1 cellular context compared by ENCODE assay signal in the genomic region with DNA sequence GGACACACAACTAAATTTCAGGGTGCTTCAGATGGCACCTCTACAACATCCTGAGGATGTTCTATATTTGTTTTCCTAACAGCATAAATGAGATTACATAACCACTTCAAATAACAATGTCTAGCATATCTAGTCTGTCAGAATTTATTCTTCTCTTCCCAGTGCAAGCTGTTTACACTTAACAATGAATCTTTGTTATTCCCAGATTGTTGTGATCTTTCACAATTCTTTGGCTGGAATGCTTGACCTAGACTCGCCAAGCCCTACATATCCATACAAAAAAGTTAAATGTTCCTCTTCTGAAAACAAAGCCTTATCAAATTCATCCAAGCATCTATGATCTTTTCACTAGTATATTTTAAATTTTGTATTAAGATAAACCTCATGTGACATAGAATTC.
TF ChIP-seq lines count a peak whose summit lies in the region.

No MANE protein-coding gene starts in this region.

TF ChIP-seq in HepG2, 621 proteins besides CTCF, POLR2A, EP300 and RAD21 (continued from another document):
- TF ChIP-seq, protein P1, sequence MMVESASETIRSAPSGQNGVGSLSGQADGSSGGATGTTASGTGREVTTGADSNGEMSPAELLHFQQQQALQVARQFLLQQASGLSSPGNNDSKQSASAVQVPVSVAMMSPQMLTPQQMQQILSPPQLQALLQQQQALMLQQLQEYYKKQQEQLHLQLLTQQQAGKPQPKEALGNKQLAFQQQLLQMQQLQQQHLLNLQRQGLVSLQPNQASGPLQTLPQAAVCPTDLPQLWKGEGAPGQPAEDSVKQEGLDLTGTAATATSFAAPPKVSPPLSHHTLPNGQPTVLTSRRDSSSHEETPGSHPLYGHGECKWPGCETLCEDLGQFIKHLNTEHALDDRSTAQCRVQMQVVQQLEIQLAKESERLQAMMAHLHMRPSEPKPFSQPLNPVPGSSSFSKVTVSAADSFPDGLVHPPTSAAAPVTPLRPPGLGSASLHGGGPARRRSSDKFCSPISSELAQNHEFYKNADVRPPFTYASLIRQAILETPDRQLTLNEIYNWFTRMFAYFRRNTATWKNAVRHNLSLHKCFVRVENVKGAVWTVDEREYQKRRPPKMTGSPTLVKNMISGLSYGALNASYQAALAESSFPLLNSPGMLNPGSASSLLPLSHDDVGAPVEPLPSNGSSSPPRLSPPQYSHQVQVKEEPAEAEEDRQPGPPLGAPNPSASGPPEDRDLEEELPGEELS (CRISPR knock-in tag; IDR thresholded peaks at IDR 0.05), result no peak
- TF ChIP-seq, protein P2, sequence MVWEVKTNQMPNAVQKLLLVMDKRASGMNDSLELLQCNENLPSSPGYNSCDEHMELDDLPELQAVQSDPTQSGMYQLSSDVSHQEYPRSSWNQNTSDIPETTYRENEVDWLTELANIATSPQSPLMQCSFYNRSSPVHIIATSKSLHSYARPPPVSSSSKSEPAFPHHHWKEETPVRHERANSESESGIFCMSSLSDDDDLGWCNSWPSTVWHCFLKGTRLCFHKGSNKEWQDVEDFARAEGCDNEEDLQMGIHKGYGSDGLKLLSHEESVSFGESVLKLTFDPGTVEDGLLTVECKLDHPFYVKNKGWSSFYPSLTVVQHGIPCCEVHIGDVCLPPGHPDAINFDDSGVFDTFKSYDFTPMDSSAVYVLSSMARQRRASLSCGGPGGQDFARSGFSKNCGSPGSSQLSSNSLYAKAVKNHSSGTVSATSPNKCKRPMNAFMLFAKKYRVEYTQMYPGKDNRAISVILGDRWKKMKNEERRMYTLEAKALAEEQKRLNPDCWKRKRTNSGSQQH (CRISPR knock-in tag; IDR thresholded peaks at IDR 0.05; ENCODE audit: low read depth), result no peak
- TF ChIP-seq LCORL (IDR thresholded peaks at IDR 0.05) (no peak), LCORL (CRISPR knock-in tag; IDR thresholded peaks at IDR 0.05) (no peak), HDAC1 (CRISPR knock-in tag; IDR thresholded peaks at IDR 0.05) (no peak), HMG20B (CRISPR knock-in tag; conservative IDR thresholded peaks at IDR 0.05) (no peak), FOXC1 (CRISPR knock-in tag; IDR thresholded peaks at IDR 0.05; ENCODE audit: borderline replicate concordance) (no peak), HIVEP1 (CRISPR knock-in tag; IDR thresholded peaks at IDR 0.05) (no peak), ZKSCAN1 (IDR thresholded peaks at IDR 0.05; ENCODE audit: low read length) (no peak), SOX6 (IDR thresholded peaks at IDR 0.05) (no peak), SOX6 (CRISPR knock-in tag; IDR thresholded peaks at IDR 0.05) (peak; percentile 47; the same call in 1 of the 2 replicates), FOXA3 (CRISPR knock-in tag; IDR thresholded peaks at IDR 0.05) (peak; percentile 35; the same call in 1 of the 2 replicates), RAD51 (IDR thresholded peaks at IDR 0.05; ENCODE audit: borderline replicate concordance) (no peak), SOX13 (IDR thresholded peaks at IDR 0.05) (0 out of 2 replicates have a peak, but pooled peaks have one; percentile 14), SOX13 (CRISPR knock-in tag; conservative IDR thresholded peaks at IDR 0.05 in 1 of 2, IDR thresholded peaks at IDR 0.05 in 1 of 2) (peak in 1 of 2 experiments; percentile 88; a peak in 2 of 4 replicates)
- TF ChIP-seq, protein P3, sequence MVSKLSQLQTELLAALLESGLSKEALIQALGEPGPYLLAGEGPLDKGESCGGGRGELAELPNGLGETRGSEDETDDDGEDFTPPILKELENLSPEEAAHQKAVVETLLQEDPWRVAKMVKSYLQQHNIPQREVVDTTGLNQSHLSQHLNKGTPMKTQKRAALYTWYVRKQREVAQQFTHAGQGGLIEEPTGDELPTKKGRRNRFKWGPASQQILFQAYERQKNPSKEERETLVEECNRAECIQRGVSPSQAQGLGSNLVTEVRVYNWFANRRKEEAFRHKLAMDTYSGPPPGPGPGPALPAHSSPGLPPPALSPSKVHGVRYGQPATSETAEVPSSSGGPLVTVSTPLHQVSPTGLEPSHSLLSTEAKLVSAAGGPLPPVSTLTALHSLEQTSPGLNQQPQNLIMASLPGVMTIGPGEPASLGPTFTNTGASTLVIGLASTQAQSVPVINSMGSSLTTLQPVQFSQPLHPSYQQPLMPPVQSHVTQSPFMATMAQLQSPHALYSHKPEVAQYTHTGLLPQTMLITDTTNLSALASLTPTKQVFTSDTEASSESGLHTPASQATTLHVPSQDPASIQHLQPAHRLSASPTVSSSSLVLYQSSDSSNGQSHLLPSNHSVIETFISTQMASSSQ (IDR thresholded peaks at IDR 0.05; ENCODE audit: low read depth), result no peak
- TF ChIP-seq, protein P3 (CRISPR knock-in tag; IDR thresholded peaks at IDR 0.05; ENCODE audit: borderline replicate concordance), result no peak
- TF ChIP-seq, protein P4, sequence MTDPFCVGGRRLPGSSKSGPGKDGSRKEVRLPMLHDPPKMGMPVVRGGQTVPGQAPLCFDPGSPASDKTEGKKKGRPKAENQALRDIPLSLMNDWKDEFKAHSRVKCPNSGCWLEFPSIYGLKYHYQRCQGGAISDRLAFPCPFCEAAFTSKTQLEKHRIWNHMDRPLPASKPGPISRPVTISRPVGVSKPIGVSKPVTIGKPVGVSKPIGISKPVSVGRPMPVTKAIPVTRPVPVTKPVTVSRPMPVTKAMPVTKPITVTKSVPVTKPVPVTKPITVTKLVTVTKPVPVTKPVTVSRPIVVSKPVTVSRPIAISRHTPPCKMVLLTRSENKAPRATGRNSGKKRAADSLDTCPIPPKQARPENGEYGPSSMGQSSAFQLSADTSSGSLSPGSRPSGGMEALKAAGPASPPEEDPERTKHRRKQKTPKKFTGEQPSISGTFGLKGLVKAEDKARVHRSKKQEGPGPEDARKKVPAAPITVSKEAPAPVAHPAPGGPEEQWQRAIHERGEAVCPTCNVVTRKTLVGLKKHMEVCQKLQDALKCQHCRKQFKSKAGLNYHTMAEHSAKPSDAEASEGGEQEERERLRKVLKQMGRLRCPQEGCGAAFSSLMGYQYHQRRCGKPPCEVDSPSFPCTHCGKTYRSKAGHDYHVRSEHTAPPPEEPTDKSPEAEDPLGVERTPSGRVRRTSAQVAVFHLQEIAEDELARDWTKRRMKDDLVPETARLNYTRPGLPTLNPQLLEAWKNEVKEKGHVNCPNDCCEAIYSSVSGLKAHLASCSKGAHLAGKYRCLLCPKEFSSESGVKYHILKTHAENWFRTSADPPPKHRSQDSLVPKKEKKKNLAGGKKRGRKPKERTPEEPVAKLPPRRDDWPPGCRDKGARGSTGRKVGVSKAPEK (CRISPR knock-in tag; IDR thresholded peaks at IDR 0.05; ENCODE audit: borderline replicate concordance), result no peak
- TF ChIP-seq, protein P5, sequence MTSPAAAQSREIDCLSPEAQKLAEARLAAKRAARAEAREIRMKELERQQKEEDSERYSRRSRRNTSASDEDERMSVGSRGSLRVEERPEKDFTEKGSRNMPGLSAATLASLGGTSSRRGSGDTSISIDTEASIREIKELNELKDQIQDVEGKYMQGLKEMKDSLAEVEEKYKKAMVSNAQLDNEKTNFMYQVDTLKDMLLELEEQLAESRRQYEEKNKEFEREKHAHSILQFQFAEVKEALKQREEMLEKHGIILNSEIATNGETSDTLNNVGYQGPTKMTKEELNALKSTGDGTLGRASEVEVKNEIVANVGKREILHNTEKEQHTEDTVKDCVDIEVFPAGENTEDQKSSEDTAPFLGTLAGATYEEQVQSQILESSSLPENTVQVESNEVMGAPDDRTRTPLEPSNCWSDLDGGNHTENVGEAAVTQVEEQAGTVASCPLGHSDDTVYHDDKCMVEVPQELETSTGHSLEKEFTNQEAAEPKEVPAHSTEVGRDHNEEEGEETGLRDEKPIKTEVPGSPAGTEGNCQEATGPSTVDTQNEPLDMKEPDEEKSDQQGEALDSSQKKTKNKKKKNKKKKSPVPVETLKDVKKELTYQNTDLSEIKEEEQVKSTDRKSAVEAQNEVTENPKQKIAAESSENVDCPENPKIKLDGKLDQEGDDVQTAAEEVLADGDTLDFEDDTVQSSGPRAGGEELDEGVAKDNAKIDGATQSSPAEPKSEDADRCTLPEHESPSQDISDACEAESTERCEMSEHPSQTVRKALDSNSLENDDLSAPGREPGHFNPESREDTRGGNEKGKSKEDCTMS (CRISPR knock-in tag; conservative IDR thresholded peaks at IDR 0.05), result no peak
